8 cellular contexts compared by ENCODE assay signal in genomic region chr19:37655689-37656491, GRCh38. TPM values are rescaled to one million over a fixed set of nuclear protein-coding genes. Genes with fewer than 3 reads are reported as not detected.
A peak's percentile ranks its signal among the peaks of the same experiment; 100 is the strongest.
DNase-seq lines count a peak whose midpoint lies in the region; ATAC-seq, FAIRE-seq and TF ChIP-seq lines count a peak whose summit lies in the region.

No MANE protein-coding gene starts in this region.

- dilution Hi-C loops in endothelial cell of umbilical vein (cut with MboI; ENCODE audit: extremely low pct_ligation_motif_present, low sequenced_read_pairs) = no loop called here

- intact Hi-C loops in endothelial cell of umbilical vein (cut with micrococcal nuclease) = loop anchor here (1.0 to 10.0 kb wide), 4 partner anchors 62 to 341 kb away; partner anchors contain the start of genes ZNF540, ZNF569, ZNF571 and ZNF607

- no TSS peak for BruUV-seq in endothelial cell of umbilical vein (replicated peaks; lab: Mats Ljungman, UMichigan)

- H3K9me3 ChIP-seq in endothelial cell of umbilical vein (replicated peaks; ENCODE audit: control insufficient read depth, insufficient read depth, low read length) = no peaks in the 10 kb centered on the region

- TF ChIP-seq CTCF in AG09309 (IDR thresholded peaks at IDR 0.05; ENCODE audit: control insufficient read depth, insufficient read depth, low read depth, low read length, missing control alignments) = no peak
- TF ChIP-seq CTCF in endothelial cell of umbilical vein (IDR thresholded peaks at IDR 0.05; ENCODE audit: extremely low read depth in 1 of 2, insufficient read depth in 1 of 2, low read depth in 1 of 2, low read length in 2 of 2) = no peak

- peak; percentile 56 for FAIRE-seq in endothelial cell of umbilical vein (lab: Jason Lieb, UNC)

- H3K27ac ChIP-seq in endothelial cell of umbilical vein (ENCODE audit: insufficient read depth, low read depth, low read length) = peak overlapping the region; percentile 26

- H3K9ac ChIP-seq in endothelial cell of umbilical vein (replicated peaks; ENCODE audit: extremely low read depth, insufficient read depth, low read length) = peak overlapping the region; percentile 74

- TF ChIP-seq POLR2A in endothelial cell of umbilical vein (IDR thresholded peaks at IDR 0.05; ENCODE audit: low read depth, low read length) = peak; percentile 18

- H2AFZ ChIP-seq in endothelial cell of umbilical vein (ENCODE audit: low read depth, low read length) = peak overlapping the region; percentile 88

- CTCF ChIA-PET in endothelial cell of umbilical vein (lab: Charles Lee) = no interaction called here

- peak; percentile 62 for ATAC-seq in GM19023 (IDR thresholded peaks at IDR 0.05; ENCODE audit: unreplicated experiment)
- peak; percentile 63 for ATAC-seq in HG03175 (IDR thresholded peaks at IDR 0.05; ENCODE audit: unreplicated experiment)

- DNase-seq in AG09309 (ENCODE audit: low read depth) = no peak
- DNase-seq in NCI-H69 (lab: John Stamatoyannopoulos, UW) = peak; percentile 96
- DNase-seq in activated CD8-positive, alpha-beta memory T cell treated with anti-CD3 and anti-CD28 coated beads, Interleukin-2, amount 50 U/mL, for 4 hours = peak; percentile 83
- DNase-seq in endothelial cell of umbilical vein (ENCODE audit: low read depth, low spot score) = peak; percentile 88
- peak; percentile 73 for DNase-seq in middle frontal gyrus (ENCODE audit: extremely low spot score, low spot score)
- peak; percentile 54 to 75 for DNase-seq in stimulated activated CD8-positive, alpha-beta memory T cell treated with anti-CD3 and anti-CD28 coated beads, Interleukin-2, amount 100 ng/mL, for 1 hour (ENCODE audit: low read depth in 2 of 2)

- POLR2A ChIA-PET in endothelial cell of umbilical vein (lab: Charles Lee) = no interaction called here

- H4K20me1 ChIP-seq in endothelial cell of umbilical vein (replicated peaks; ENCODE audit: control insufficient read depth, extremely low read depth, insufficient read depth, low read length) = no peaks in the 10 kb centered on the region

- H3K27me3 ChIP-seq in endothelial cell of umbilical vein (ENCODE audit: control insufficient read depth in 2 of 2, insufficient read depth in 2 of 2, low read length in 2 of 2) = no peaks in the 10 kb centered on the region

- peaks cover 14% of the 10 kb centered on the region for H3K4me1 ChIP-seq in endothelial cell of umbilical vein (ENCODE audit: control insufficient read depth, extremely low read depth, insufficient read depth, low read length)

- H3K4me3 ChIP-seq in AG09309 (ENCODE audit: control insufficient read depth, low read depth, low read length) (peak overlapping the region; percentile 67), endothelial cell of umbilical vein (replicated peaks in 1 of 3; ENCODE audit: insufficient read depth in 1 of 3, low read depth in 1 of 3, low read length in 3 of 3) (peak overlapping the region; percentile 65 to 92 (median 91))

- no peaks in the 10 kb centered on the region for H3K9me1 ChIP-seq in endothelial cell of umbilical vein (replicated peaks; ENCODE audit: control insufficient read depth, extremely low read depth, insufficient read depth, low read length)

- peaks cover 18% of the 10 kb centered on the region for H3K79me2 ChIP-seq in endothelial cell of umbilical vein (ENCODE audit: control insufficient read depth, insufficient read depth, low read length)

- H3K4me2 ChIP-seq in endothelial cell of umbilical vein (ENCODE audit: insufficient read depth, low read length) = peak overlapping the region; percentile 82

- no peaks in the 10 kb centered on the region for H3K36me3 ChIP-seq in endothelial cell of umbilical vein (ENCODE audit: control insufficient read depth in 2 of 2, extremely low read depth in 1 of 2, insufficient read depth in 2 of 2, low read length in 2 of 2)

TF ChIP-seq in endothelial cell of umbilical vein, 7 proteins besides CTCF, POLR2A, EP300 and RAD21:
- TF ChIP-seq FOS (IDR thresholded peaks at IDR 0.05; ENCODE audit: borderline replicate concordance, insufficient read depth, low read length) (no peak), MYC (IDR thresholded peaks at IDR 0.05; ENCODE audit: low read depth, low read length) (no peak), EZH2 (IDR thresholded peaks at IDR 0.05; ENCODE audit: borderline replicate concordance, low read depth, low read length, severe bottlenecking) (no peak), MAX (IDR thresholded peaks at IDR 0.05; ENCODE audit: insufficient read depth, insufficient read length) (peak; percentile 16)
TF ChIP-seq in endothelial cell of umbilical vein: peak in this region for 1.

RNA-seq across cellular contexts. Expression of gene ZFP30, which starts 0.6 kb away (rescaled TPM):
- total RNA-seq in endothelial cell of umbilical vein = 7.6 and 11.1 TPM in 2 replicates
- polyA plus RNA-seq in endothelial cell of umbilical vein = 1.6 and 1.7 TPM in 2 replicates
- 1.7 TPM in 2 replicates for polyA plus RNA-seq in endothelial cell of umbilical vein (2011; cell fraction: cytosol; rRNA removed)
- 8.5 and 8.9 TPM in 2 replicates for polyA plus RNA-seq in endothelial cell of umbilical vein (2011; cell fraction: nucleus; rRNA removed)
- polyA plus RNA-seq in endothelial cell of umbilical vein (2012) = 3.9 and 4.0 TPM in 2 replicates
- 5.1 and 5.4 TPM in 2 replicates for polyA minus RNA-seq in endothelial cell of umbilical vein
- polyA minus RNA-seq in endothelial cell of umbilical vein (2011; cell fraction: cytosol; rRNA and poly(A)+ RNA removed) = 1.2 TPM
- 5.1 and 8.4 TPM in 2 replicates for polyA minus RNA-seq in endothelial cell of umbilical vein (2011; cell fraction: nucleus; rRNA and poly(A)+ RNA removed)
